In the genomic region with DNA sequence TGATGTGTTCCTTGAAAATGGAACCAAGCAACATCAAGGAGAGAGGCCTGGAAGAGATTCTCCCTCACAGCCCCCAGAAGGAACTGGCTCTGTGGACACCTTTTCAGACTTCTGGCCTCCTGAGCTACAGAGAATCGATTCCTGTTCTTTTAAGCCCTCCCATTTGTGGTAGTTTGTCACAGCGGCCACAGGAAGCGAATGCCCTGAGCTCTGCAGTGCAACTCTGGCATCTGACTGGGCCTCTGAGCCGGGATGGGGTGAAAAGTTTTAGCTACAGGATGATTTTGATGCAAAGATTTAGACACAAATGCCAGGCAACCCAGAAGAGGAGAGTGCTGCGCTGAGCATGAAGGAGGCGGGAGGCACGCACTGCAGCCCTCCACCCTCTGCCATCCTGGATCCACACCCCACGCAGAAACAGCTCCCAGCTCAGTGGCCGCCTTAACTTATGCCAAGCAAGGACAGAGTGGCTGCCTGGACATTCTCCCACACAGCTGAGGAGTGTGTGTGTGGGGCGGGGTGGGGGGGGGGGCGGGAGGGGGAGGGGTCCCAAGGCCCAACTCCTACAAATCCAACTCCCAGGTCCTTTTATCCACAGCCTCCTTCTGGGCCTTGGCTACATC, we compare ENCODE assay signal across 8 cellular contexts. TPM values are rescaled to one million over a fixed set of nuclear protein-coding genes. Genes with fewer than 3 reads are reported as not detected.
A peak's percentile ranks its signal among the peaks of the same experiment; 100 is the strongest.
DNase-seq lines count a peak whose midpoint lies in the region; ATAC-seq and TF ChIP-seq lines count a peak whose summit lies in the region.

No MANE protein-coding gene starts in this region.

- TF ChIP-seq CTCF in HL-60 (IDR thresholded peaks at IDR 0.05; ENCODE audit: insufficient read depth, low read length) (no peak), right atrium auricular region (IDR thresholded peaks at IDR 0.05) (no peak)

- peak overlapping the region; percentile 44; the same call in 1 of the 2 replicates for H3K27ac ChIP-seq in HL-60 (replicated peaks)
- H3K27ac ChIP-seq in right atrium auricular region, result peak overlapping the region; percentile 91 to 99
- no peak overlapping the region for H3K27ac ChIP-seq in skeletal muscle tissue (ENCODE audit: low read depth, low read length)

- peaks cover 16% of the 10 kb centered on the region for H3K27me3 Mint-ChIP-seq in T-helper 17 cell

- peaks cover 4% of the 10 kb centered on the region for H3K36me3 Mint-ChIP-seq in T-helper 17 cell (ENCODE audit: low read depth)

- peak overlapping the region; percentile 8; the same call in 1 of the 2 replicates for H3K4me3 ChIP-seq in HL-60 (replicated peaks; ENCODE audit: insufficient read depth, low read length)
- H3K4me3 ChIP-seq in right atrium auricular region, result peak overlapping the region in 1 of 2 donors; percentile 81
- peak overlapping the region; percentile 22 to 67 (median 64) for H3K4me3 ChIP-seq in skeletal muscle tissue (ENCODE audit: low read length in 3 of 3)

- H3K9me3 ChIP-seq in T-helper 17 cell (ENCODE audit: control insufficient read depth, low read length, poor library complexity, severe bottlenecking), result no peaks in the 10 kb centered on the region
- no peaks in the 10 kb centered on the region for H3K9me3 ChIP-seq in right atrium auricular region
- H3K9me3 ChIP-seq in skeletal muscle tissue (ENCODE audit: control insufficient read depth in 3 of 3, low read length in 3 of 3), result no peaks in the 10 kb centered on the region

- H3K27me3 ChIP-seq in HL-60 (ENCODE audit: insufficient read depth, poor library complexity, severe bottlenecking), result no peaks in the 10 kb centered on the region
- no peaks in the 10 kb centered on the region for H3K27me3 ChIP-seq in right atrium auricular region
- peaks cover 3 to 17% (median 10%) of the 10 kb centered on the region in 3 donors for H3K27me3 ChIP-seq in skeletal muscle tissue (ENCODE audit: control insufficient read depth in 3 of 3, insufficient read depth in 3 of 3, low read length in 3 of 3)

- H3K4me1 ChIP-seq in right atrium auricular region (peaks cover 0 to 71% of the 10 kb centered on the region in 2 donors), skeletal muscle tissue (ENCODE audit: control insufficient read depth in 3 of 3, insufficient read depth in 3 of 3, low read length in 3 of 3) (peaks cover 23 to 40% (median 40%) of the 10 kb centered on the region in 3 donors)

- H3K9ac ChIP-seq in skeletal muscle tissue (ENCODE audit: low read depth in 1 of 3, low read length in 3 of 3), result peak overlapping the region in 1 of 3 donors; percentile 3

- no peak for ATAC-seq in T-helper 17 cell

- H3K4me1 Mint-ChIP-seq in T-helper 17 cell, result peaks cover 19% of the 10 kb centered on the region

- H3K27ac Mint-ChIP-seq in T-helper 17 cell, result no peak overlapping the region

- H3K36me3 ChIP-seq in right atrium auricular region, result no peaks in the 10 kb centered on the region
- no peaks in the 10 kb centered on the region for H3K36me3 ChIP-seq in skeletal muscle tissue (ENCODE audit: control insufficient read depth in 3 of 3, insufficient read depth in 3 of 3, low read length in 3 of 3)

- H3K4me3 Mint-ChIP-seq in T-helper 17 cell, result peak overlapping the region; percentile 73

- DNase-seq in HL-60 (ENCODE audit: low read depth in 1 of 2, low spot score in 1 of 2) (peak in 1 of 2 experiments; percentile 36), T-helper 17 cell (no peak), right atrium auricular region (ENCODE audit: low spot score) (no peak), NCI-H69 (lab: John Stamatoyannopoulos, UW) (no peak), NCI-H2081 treated with DMSO at 0.1 percent for 48 hours (lab: John Stamatoyannopoulos, UW) (no peak)
- no peak for DNase-seq in stimulated activated CD4-positive, alpha-beta T cell treated with anti-CD3 and anti-CD28 coated beads, Interleukin-2, amount 100 ng/mL, for 48 hours
- DNase-seq in activated CD8-positive, alpha-beta memory T cell treated with anti-CD3 and anti-CD28 coated beads, Interleukin-2, amount 50 U/mL, for 48 hours, result no peak

RNA-seq across cellular contexts. Expression of gene TIMP2, which starts 2.2 kb away (rescaled TPM):
- total RNA-seq in T-helper 17 cell, result 1 to 10 TPM; 4.1 to 6.7 TPM
- 100 to 1,000 TPM in 1 of 2 donors, 10 to 100 TPM in 1; 99.1 to 158 TPM for total RNA-seq in right atrium auricular region
- 39.7 TPM for total RNA-seq in skeletal muscle tissue

RNA-seq across cellular contexts. Expression of gene CEP295NL, which starts 20.0 kb away (rescaled TPM):
- 1 to 10 TPM; 2.0 to 2.9 TPM for total RNA-seq in T-helper 17 cell
- total RNA-seq in right atrium auricular region, result 1 to 10 TPM in 1 of 2 donors, under 1 TPM in 1; 0.83 to 1.1 TPM
- 1.6 TPM for total RNA-seq in skeletal muscle tissue

RNA-seq across cellular contexts. Expression of gene LGALS3BP, which starts 56.7 kb away (rescaled TPM):
- 10 to 100 TPM; 31.7 to 45.2 TPM for total RNA-seq in T-helper 17 cell
- total RNA-seq in right atrium auricular region, result 100 to 1,000 TPM; 488 to 733 TPM
- 55.8 TPM for total RNA-seq in skeletal muscle tissue
